In the genomic region with DNA sequence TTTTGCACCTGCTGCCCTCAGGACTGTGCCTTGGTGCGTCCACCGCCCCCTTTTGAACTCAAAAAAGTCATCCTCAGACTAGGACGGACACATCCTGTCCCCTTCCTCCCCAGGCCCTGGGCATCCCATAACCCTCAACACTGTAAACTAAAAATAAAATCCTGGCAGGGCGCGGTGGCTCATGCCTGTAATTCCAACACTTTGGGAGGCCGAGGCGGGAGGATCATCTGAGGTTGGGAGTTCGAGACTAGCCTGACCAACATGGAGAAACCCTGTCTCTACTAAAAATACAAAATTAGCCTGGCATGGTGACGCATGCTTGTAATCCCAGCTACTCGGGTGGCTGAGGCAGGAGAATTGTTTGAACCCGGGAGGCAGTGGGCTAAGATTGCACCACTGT, we compare ENCODE assay signal across 8 cellular contexts. TPM values are rescaled to one million over a fixed set of nuclear protein-coding genes. Genes with fewer than 3 reads are reported as not detected.
A peak's percentile ranks its signal among the peaks of the same experiment; 100 is the strongest.
DNase-seq lines count a peak whose midpoint lies in the region; ATAC-seq and TF ChIP-seq lines count a peak whose summit lies in the region.
"Not testable (repeated sequence)": the region's sequence is repeated elsewhere in the genome, so short reads cannot be mapped to it uniquely, and the experiment has no call there.

No MANE protein-coding gene starts in this region.

- H3K4me3 ChIP-seq in GM06990 (replicated peaks; ENCODE audit: low read depth, low read length) (peak overlapping the region; percentile 85), OCI-LY1 (ENCODE audit: low read depth, low read length, poor library complexity, severe bottlenecking) (peak overlapping the region; percentile 99), cardiac fibroblast (replicated peaks in 1 of 2; ENCODE audit: low read depth in 2 of 2, low read length in 2 of 2) (peak overlapping the region; percentile 72 to 80), retinal pigment epithelial cell (ENCODE audit: low read length) (peak overlapping the region; percentile 67), uterus (peak overlapping the region; percentile 58 to 94)

- H3K27me3 ChIP-seq in GM06990 (replicated peaks; ENCODE audit: control insufficient read depth, insufficient read depth, low read length); OCI-LY1 (ENCODE audit: insufficient read depth, low read length); uterus: not testable (repeated sequence)

- peak overlapping the region; percentile 100 for H3K4me3 Mint-ChIP-seq in activated CD8-positive, alpha-beta memory T cell treated with anti-CD3 and anti-CD28 coated beads, Interleukin-2, amount 10 ng/mL, durations not matched to agents 7 days and 5 days
- H3K4me3 Mint-ChIP-seq in glutamatergic neuron (ENCODE audit: unreplicated experiment) (peak overlapping the region; percentile 87), mesothelial cell of epicardium (peak overlapping the region; percentile 87)

- peak overlapping the region; percentile 99 for H3K9ac ChIP-seq in OCI-LY1 (ENCODE audit: low read length)

- TF ChIP-seq CTCF in GM06990 (IDR thresholded peaks at IDR 0.05; ENCODE audit: insufficient read depth, low read length, poor library complexity, severe bottlenecking); OCI-LY1 (IDR thresholded peaks at IDR 0.05; ENCODE audit: low read length); cardiac fibroblast (IDR thresholded peaks at IDR 0.05; ENCODE audit: low read depth, low read length); glutamatergic neuron (IDR thresholded peaks at IDR 0.05; ENCODE audit: partially characterized antibody, unreplicated experiment); mesothelial cell of epicardium (IDR thresholded peaks at IDR 0.05; ENCODE audit: unreplicated experiment); retinal pigment epithelial cell (conservative IDR thresholded peaks at IDR 0.05; ENCODE audit: low read depth, low read length); uterus (IDR thresholded peaks at IDR 0.05): not testable (repeated sequence)

- not testable (repeated sequence) for TF ChIP-seq POLR2A in uterus (IDR thresholded peaks at IDR 0.05)

- H2AFZ ChIP-seq in OCI-LY1 (ENCODE audit: low read length) = not testable (repeated sequence)

- H3K79me2 ChIP-seq in OCI-LY1 (ENCODE audit: insufficient read depth, low read length) = peaks cover 33% of the 10 kb centered on the region

- H3K27me3 Mint-ChIP-seq in activated CD8-positive, alpha-beta memory T cell treated with anti-CD3 and anti-CD28 coated beads, Interleukin-2, amount 10 ng/mL, durations not matched to agents 7 days and 5 days; mesothelial cell of epicardium (ENCODE audit: low read depth): not testable (repeated sequence)
- peaks cover 12% of the 10 kb centered on the region for H3K27me3 Mint-ChIP-seq in glutamatergic neuron (ENCODE audit: unreplicated experiment)

- H3K36me3 Mint-ChIP-seq in activated CD8-positive, alpha-beta memory T cell treated with anti-CD3 and anti-CD28 coated beads, Interleukin-2, amount 10 ng/mL, durations not matched to agents 7 days and 5 days = peaks cover 49% of the 10 kb centered on the region
- not testable (repeated sequence) for H3K36me3 Mint-ChIP-seq in glutamatergic neuron (ENCODE audit: unreplicated experiment); mesothelial cell of epicardium

- not testable (repeated sequence) for DNase-seq in GM06990 (ENCODE audit: extremely low read depth, insufficient read length); activated CD8-positive, alpha-beta memory T cell treated with anti-CD3 and anti-CD28 coated beads, Interleukin-2, amount 10 ng/mL, durations not matched to agents 7 days and 5 days; cardiac fibroblast (ENCODE audit: low read depth in 2 of 2); glutamatergic neuron; mesothelial cell of epicardium (ENCODE audit: low spot score in 2 of 2, unreplicated experiment in 2 of 2); retinal pigment epithelial cell (ENCODE audit: low read depth); uterus

- CTCF ChIA-PET in activated CD8-positive, alpha-beta memory T cell treated with anti-CD3 and anti-CD28 coated beads, Interleukin-2, amount 10 ng/mL, durations not matched to agents 7 days and 5 days (lab: Charles Lee) = interaction anchor here (0.9 to 12.3 kb wide), 4 partner anchors 9 to 19 kb away, joined by 4 to 144 read pairs (median 14); partner anchors contain the start of genes TACC3 and TMEM129

- peak overlapping the region; percentile 75 for H3K4me2 ChIP-seq in OCI-LY1 (ENCODE audit: low read length)

- peak overlapping the region; percentile 99 for H3K27ac Mint-ChIP-seq in activated CD8-positive, alpha-beta memory T cell treated with anti-CD3 and anti-CD28 coated beads, Interleukin-2, amount 10 ng/mL, durations not matched to agents 7 days and 5 days
- not testable (repeated sequence) for H3K27ac Mint-ChIP-seq in glutamatergic neuron (ENCODE audit: unreplicated experiment)
- H3K27ac Mint-ChIP-seq in mesothelial cell of epicardium = peak overlapping the region; percentile 98

- H3K9me2 ChIP-seq in OCI-LY1 (ENCODE audit: low read depth, low read length) = not testable (repeated sequence)

- H3K9me3 ChIP-seq in OCI-LY1 (ENCODE audit: low read length); uterus: not testable (repeated sequence)

- H3K4me1 ChIP-seq in OCI-LY1 (ENCODE audit: insufficient read depth, low read length, severe bottlenecking) = peaks cover 73% of the 10 kb centered on the region
- not testable (repeated sequence) for H3K4me1 ChIP-seq in uterus

- peaks cover 60% of the 10 kb centered on the region for H3K4me1 Mint-ChIP-seq in activated CD8-positive, alpha-beta memory T cell treated with anti-CD3 and anti-CD28 coated beads, Interleukin-2, amount 10 ng/mL, durations not matched to agents 7 days and 5 days
- H3K4me1 Mint-ChIP-seq in glutamatergic neuron (ENCODE audit: low read depth, unreplicated experiment) (peaks cover 13% of the 10 kb centered on the region), mesothelial cell of epicardium (peaks cover 37% of the 10 kb centered on the region)

- peak overlapping the region; percentile 88 for H3K27ac ChIP-seq in OCI-LY1 (ENCODE audit: low read depth, low read length, poor library complexity, severe bottlenecking)
- peak overlapping the region; percentile 99 to 100 for H3K27ac ChIP-seq in uterus

- not testable (repeated sequence) for H3K9me3 Mint-ChIP-seq in activated CD8-positive, alpha-beta memory T cell treated with anti-CD3 and anti-CD28 coated beads, Interleukin-2, amount 10 ng/mL, durations not matched to agents 7 days and 5 days (ENCODE audit: low read depth); glutamatergic neuron (ENCODE audit: unreplicated experiment); mesothelial cell of epicardium

- H4K20me1 ChIP-seq in OCI-LY1 (ENCODE audit: insufficient read depth, low read length) = not testable (repeated sequence)

- H3F3A ChIP-seq in OCI-LY1 (ENCODE audit: insufficient read depth, low read length) = not testable (repeated sequence)

- intact Hi-C loops in uterus (cut with DNase I; ENCODE audit: low total_unique reads) = not testable (repeated sequence)

- peaks cover 15% of the 10 kb centered on the region for H3K36me3 ChIP-seq in GM06990 (ENCODE audit: control insufficient read depth, insufficient read depth, low read length)
- H3K36me3 ChIP-seq in OCI-LY1 (ENCODE audit: insufficient read depth, low read length) = peaks cover 35% of the 10 kb centered on the region; the same call in 1 of the 2 replicates
- H3K36me3 ChIP-seq in uterus = not testable (repeated sequence)

- not testable (repeated sequence) for ATAC-seq in activated CD8-positive, alpha-beta memory T cell treated with anti-CD3 and anti-CD28 coated beads, Interleukin-2, amount 10 ng/mL, durations not matched to agents 7 days and 5 days

RNA-seq across cellular contexts. Expression of gene SLBP, which starts 1.3 kb away (rescaled TPM):
- 100 to 1,000 TPM; 133 to 137 TPM for total RNA-seq in activated CD8-positive, alpha-beta memory T cell treated with anti-CD3 and anti-CD28 coated beads, Interleukin-2, amount 10 ng/mL, durations not matched to agents 7 days and 5 days
- total RNA-seq in glutamatergic neuron (ENCODE audit: unreplicated experiment) = 25.0 TPM
- total RNA-seq in mesothelial cell of epicardium = 45.8 to 50.6 TPM (median 49.8 TPM) in 3 replicates
- total RNA-seq in uterus = 10 to 100 TPM; 25.0 to 56.4 (median 41.4) TPM

RNA-seq across cellular contexts. Expression of gene TMEM129, which starts 7.7 kb away (rescaled TPM):
- total RNA-seq in activated CD8-positive, alpha-beta memory T cell treated with anti-CD3 and anti-CD28 coated beads, Interleukin-2, amount 10 ng/mL, durations not matched to agents 7 days and 5 days = 10 to 100 TPM; 22.5 to 24.7 TPM
- 23.8 TPM for total RNA-seq in glutamatergic neuron (ENCODE audit: unreplicated experiment)
- 36.0 to 37.8 TPM (median 37.3 TPM) in 3 replicates for total RNA-seq in mesothelial cell of epicardium
- total RNA-seq in uterus = 10 to 100 TPM; 31.0 to 99.7 (median 42.7) TPM

RNA-seq across cellular contexts. Expression of gene TACC3, which starts 7.9 kb away (rescaled TPM):
- total RNA-seq in activated CD8-positive, alpha-beta memory T cell treated with anti-CD3 and anti-CD28 coated beads, Interleukin-2, amount 10 ng/mL, durations not matched to agents 7 days and 5 days = 100 to 1,000 TPM; 246 to 315 TPM
- 23.0 TPM for total RNA-seq in glutamatergic neuron (ENCODE audit: unreplicated experiment)
- total RNA-seq in mesothelial cell of epicardium = 38.9 to 45.3 TPM (median 44.4 TPM) in 3 replicates
- total RNA-seq in uterus = 10 to 100 TPM in 1 of 4 donors, 1 to 10 TPM in 3; 4.6 to 15.6 (median 7.3) TPM

RNA-seq across cellular contexts. Expression of gene FAM53A, which starts 29.3 kb away (rescaled TPM):
- 1 to 10 TPM in 1 of 2 experiments, under 1 TPM in 1; 0.23 to 1.6 TPM for total RNA-seq in activated CD8-positive, alpha-beta memory T cell treated with anti-CD3 and anti-CD28 coated beads, Interleukin-2, amount 10 ng/mL, durations not matched to agents 7 days and 5 days
- 1.1 TPM for total RNA-seq in glutamatergic neuron (ENCODE audit: unreplicated experiment)
- total RNA-seq in mesothelial cell of epicardium = 7.2 to 10.5 TPM (median 7.6 TPM) in 3 replicates
- total RNA-seq in uterus = 1 to 10 TPM in 2 of 4 donors, not detected in 2; 1.3 to 3.2 TPM
